Comparison of ENCODE assay signal across 20 cellular contexts in genomic region chr15:85071061-85071460, GRCh38.
"Had no signal": no experiment of that assay in that cellular context is flagged by ENCODE, and none has a peak within 500 bp of the region (broad histone marks: within the 10 kb centered on the region; RNA-seq: fewer than 3 reads in every experiment).

No MANE protein-coding gene starts in this region.

- H3K4me3 ChIP-seq: breast epithelium, coronary artery, lower lobe of right lung, ovary, psoas muscle, tibial nerve had no signal

- H3K27me3 ChIP-seq: breast epithelium, neutrophil, ovary, tibial nerve had no signal

- H3K27me3 Mint-ChIP-seq: activated T-helper 17 cell treated with anti-CD3 and anti-CD28 coated beads, Interleukin-2, amount 50 U/mL, for 72 hours; naive thymus-derived CD8-positive, alpha-beta T cell; stimulated activated naive CD8-positive, alpha-beta T cell treated with anti-CD3 and anti-CD28 coated beads, Interleukin-15, Interleukin-2, amounts not matched to agents 100 ng/mL and 50 ng/mL, for 24 hours had no signal

- H3K27ac ChIP-seq: breast epithelium, coronary artery, lower lobe of right lung, neutrophil, ovary, psoas muscle, tibial nerve, VCaP had no signal

- H3K9me3 Mint-ChIP-seq: activated naive CD4-positive, alpha-beta T cell treated with anti-CD3 and anti-CD28 coated beads, Interleukin-2, amount 50 U/mL, for 72 hours; activated T-helper 17 cell treated with anti-CD3 and anti-CD28 coated beads, Interleukin-2, amount 50 U/mL, for 72 hours; naive thymus-derived CD8-positive, alpha-beta T cell; stimulated activated naive CD8-positive, alpha-beta T cell treated with anti-CD3 and anti-CD28 coated beads, Interleukin-15, Interleukin-2, amounts not matched to agents 100 ng/mL and 50 ng/mL, for 24 hours had no signal

- ATAC-seq: activated CD8-positive, alpha-beta T cell treated with anti-CD3 and anti-CD28 coated beads, Interleukin-2, amount 10 ng/mL, durations not matched to agents 7 days and 5 days; activated naive CD4-positive, alpha-beta T cell treated with anti-CD3 and anti-CD28 coated beads, Interleukin-2, amount 50 U/mL, for 72 hours; activated T-helper 17 cell treated with anti-CD3 and anti-CD28 coated beads, Interleukin-2, amount 50 U/mL, for 72 hours; left colon; lower lobe of right lung; naive thymus-derived CD8-positive, alpha-beta T cell; psoas muscle; right cardiac atrium had no signal

- H3K27ac Mint-ChIP-seq: activated CD8-positive, alpha-beta T cell treated with anti-CD3 and anti-CD28 coated beads, Interleukin-2, amount 10 ng/mL, durations not matched to agents 7 days and 5 days; activated naive CD4-positive, alpha-beta T cell treated with anti-CD3 and anti-CD28 coated beads, Interleukin-2, amount 50 U/mL, for 72 hours; activated T-helper 17 cell treated with anti-CD3 and anti-CD28 coated beads, Interleukin-2, amount 50 U/mL, for 72 hours; stimulated activated naive CD8-positive, alpha-beta T cell treated with anti-CD3 and anti-CD28 coated beads, Interleukin-15, Interleukin-2, amounts not matched to agents 100 ng/mL and 50 ng/mL, for 24 hours had no signal

- H3K9me3 ChIP-seq: breast epithelium, lower lobe of right lung, neutrophil, ovary, psoas muscle, tibial nerve had no signal

- DNase-seq: activated CD4-positive, alpha-beta T cell treated with anti-CD3 and anti-CD28 coated beads for 1 hour; activated CD4-positive, alpha-beta T cell treated with anti-CD3 and anti-CD28 coated beads, Interleukin-2, amount 50 U/mL, for 1 hour; activated CD8-positive, alpha-beta T cell treated with anti-CD3 and anti-CD28 coated beads, Interleukin-2, amount 10 ng/mL, durations not matched to agents 7 days and 5 days; activated T-cell treated with anti-CD3 and anti-CD28 coated beads, Interleukin-2, amount 50 U/mL, for 1 hour; left colon; lower lobe of right lung; naive thymus-derived CD8-positive, alpha-beta T cell; ovary; psoas muscle; right cardiac atrium; stimulated activated CD4-positive, alpha-beta T cell treated with anti-CD3 and anti-CD28 coated beads, Interleukin-12 subunit alpha, Interleukin-12 subunit beta, amount 100 ng/mL, for 4 hours; stimulated activated CD4-positive, alpha-beta T cell treated with anti-CD3 and anti-CD28 coated beads, Interleukin-4, amount 100 ng/mL, for 4 hours had no signal

- H3K36me3 ChIP-seq: breast epithelium, neutrophil, ovary had no signal

- H3K4me1 ChIP-seq: breast epithelium, lower lobe of right lung, psoas muscle, tibial nerve had no signal

- H3K4me3 Mint-ChIP-seq: activated CD8-positive, alpha-beta T cell treated with anti-CD3 and anti-CD28 coated beads, Interleukin-2, amount 10 ng/mL, durations not matched to agents 7 days and 5 days; activated T-helper 17 cell treated with anti-CD3 and anti-CD28 coated beads, Interleukin-2, amount 50 U/mL, for 72 hours; naive thymus-derived CD8-positive, alpha-beta T cell; stimulated activated naive CD8-positive, alpha-beta T cell treated with anti-CD3 and anti-CD28 coated beads, Interleukin-15, Interleukin-2, amounts not matched to agents 100 ng/mL and 50 ng/mL, for 24 hours had no signal
